ENCODE assay signal across 21 cellular contexts in the genomic region with DNA sequence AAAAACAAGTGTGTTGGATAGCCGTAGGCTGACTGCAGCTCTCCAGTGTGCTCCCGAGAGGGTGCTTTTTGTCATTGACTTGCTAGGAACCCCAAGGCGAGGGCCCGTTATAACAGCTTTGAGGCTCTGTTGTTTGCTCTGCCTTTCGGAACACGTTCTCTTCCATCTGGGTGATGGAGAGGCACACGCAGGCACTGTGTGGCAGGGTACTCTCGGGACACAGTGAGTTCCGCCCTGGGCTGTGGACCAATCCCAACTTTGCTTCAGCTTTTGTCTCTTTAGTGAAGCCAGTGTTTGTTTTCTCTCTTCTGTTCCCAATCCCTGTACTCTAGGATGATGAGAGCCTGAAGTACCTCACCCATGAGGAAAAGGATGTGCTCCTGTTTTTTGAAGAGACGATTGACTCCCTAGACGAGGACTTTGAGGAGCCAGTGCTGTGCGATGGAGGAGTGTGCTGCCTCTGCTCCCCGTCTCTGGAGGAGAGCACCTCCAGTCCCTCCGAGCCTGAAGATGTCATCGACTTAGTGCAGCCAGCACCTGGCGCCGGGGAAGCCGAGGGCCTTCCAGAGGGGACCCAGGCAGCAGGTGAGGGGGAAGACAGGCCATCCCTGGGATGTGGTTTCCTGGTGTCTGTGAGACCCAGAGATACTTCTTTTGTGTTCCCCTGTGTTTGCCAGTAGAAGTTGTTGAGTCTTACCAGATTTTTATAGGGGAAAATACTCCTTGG.
"Had no signal": no experiment of that assay in that cellular context is flagged by ENCODE, and none has a peak within 500 bp of the region (broad histone marks: within the 10 kb centered on the region; RNA-seq: fewer than 3 reads in every experiment).

No MANE protein-coding gene starts in this region.

- H3K79me2 ChIP-seq: parathyroid adenoma had no signal

- H3K4me3 ChIP-seq: dorsolateral prefrontal cortex, suprapubic skin, transverse colon, uterus had no signal

- H3K36me3 ChIP-seq: suprapubic skin, uterus had no signal

- H3K4me1 ChIP-seq: parathyroid adenoma, transverse colon, uterus had no signal

- H3K9me3 Mint-ChIP-seq: activated B cell treated with CpG ODN at 0.5 μM for 24 hours; activated CD4-positive, alpha-beta memory T cell treated with anti-CD3 and anti-CD28 coated beads for 36 hours; activated naive CD8-positive, alpha-beta T cell treated with anti-CD3 and anti-CD28 coated beads for 36 hours; activated T-helper 1 cell treated with anti-CD3 and anti-CD28 coated beads, Interleukin-12 subunit alpha, Interleukin-12 subunit beta, Interleukin-2, Interleukin-4 antibody, amounts not matched to agents 30 ng/mL and 10 ng/mL and 1 ng/mL, durations not matched to agents 14 hours and 24 hours and 36 hours; stimulated activated naive CD8-positive, alpha-beta T cell treated with anti-CD3 and anti-CD28 coated beads, Interleukin-15, Interleukin-2, amounts not matched to agents 100 ng/mL and 50 ng/mL, for 24 hours; T-helper 2 cell treated with Interferon-gamma antibody and Interleukin-4, amounts not matched to agents 5 μg/mL and 100 μg/mL, for 36 hours had no signal

- H3K27me3 ChIP-seq: neutrophil, transverse colon, uterus had no signal

- H3K36me3 Mint-ChIP-seq: activated CD4-positive, alpha-beta memory T cell treated with anti-CD3 and anti-CD28 coated beads for 36 hours; activated naive CD8-positive, alpha-beta T cell treated with anti-CD3 and anti-CD28 coated beads for 36 hours had no signal

- H3K9me3 ChIP-seq: neutrophil, suprapubic skin, transverse colon, uterus had no signal

- DNase-seq: activated B cell treated with CpG ODN at 0.5 μM for 24 hours; activated CD4-positive, alpha-beta memory T cell treated with anti-CD3 and anti-CD28 coated beads for 36 hours; activated CD4-positive, alpha-beta T cell treated with anti-CD3 and anti-CD28 coated beads for 4 hours; activated naive CD4-positive, alpha-beta T cell; activated naive CD8-positive, alpha-beta T cell treated with anti-CD3 and anti-CD28 coated beads for 36 hours; activated T-cell treated with anti-CD3 and anti-CD28 coated beads for 4 hours; amniotic stem cell; caudate nucleus; foreskin fibroblast; hippocampal formation; left cardiac atrium; retina; transverse colon; uterus had no signal

- H3K27ac Mint-ChIP-seq: activated B cell treated with CpG ODN at 0.5 μM for 24 hours; activated CD4-positive, alpha-beta memory T cell treated with anti-CD3 and anti-CD28 coated beads for 36 hours; activated naive CD8-positive, alpha-beta T cell treated with anti-CD3 and anti-CD28 coated beads for 36 hours; activated T-helper 1 cell treated with anti-CD3 and anti-CD28 coated beads, Interleukin-12 subunit alpha, Interleukin-12 subunit beta, Interleukin-2, Interleukin-4 antibody, amounts not matched to agents 30 ng/mL and 10 ng/mL and 1 ng/mL, durations not matched to agents 14 hours and 24 hours and 36 hours; stimulated activated naive CD8-positive, alpha-beta T cell treated with anti-CD3 and anti-CD28 coated beads, Interleukin-15, Interleukin-2, amounts not matched to agents 100 ng/mL and 50 ng/mL, for 24 hours; T-helper 2 cell treated with Interferon-gamma antibody and Interleukin-4, amounts not matched to agents 5 μg/mL and 100 μg/mL, for 36 hours had no signal

- H2AFZ ChIP-seq: parathyroid adenoma had no signal

- H3K27ac ChIP-seq: dorsolateral prefrontal cortex, neutrophil, parathyroid adenoma, suprapubic skin, transverse colon, uterus had no signal

- H3K4me3 Mint-ChIP-seq: activated B cell treated with CpG ODN at 0.5 μM for 24 hours; activated CD4-positive, alpha-beta memory T cell treated with anti-CD3 and anti-CD28 coated beads for 36 hours; activated naive CD8-positive, alpha-beta T cell treated with anti-CD3 and anti-CD28 coated beads for 36 hours; activated T-helper 1 cell treated with anti-CD3 and anti-CD28 coated beads, Interleukin-12 subunit alpha, Interleukin-12 subunit beta, Interleukin-2, Interleukin-4 antibody, amounts not matched to agents 30 ng/mL and 10 ng/mL and 1 ng/mL, durations not matched to agents 14 hours and 24 hours and 36 hours; stimulated activated naive CD8-positive, alpha-beta T cell treated with anti-CD3 and anti-CD28 coated beads, Interleukin-15, Interleukin-2, amounts not matched to agents 100 ng/mL and 50 ng/mL, for 24 hours; T-helper 2 cell treated with Interferon-gamma antibody and Interleukin-4, amounts not matched to agents 5 μg/mL and 100 μg/mL, for 36 hours had no signal
